ENCODE assay signal across 1 cellular context in the genomic region with DNA sequence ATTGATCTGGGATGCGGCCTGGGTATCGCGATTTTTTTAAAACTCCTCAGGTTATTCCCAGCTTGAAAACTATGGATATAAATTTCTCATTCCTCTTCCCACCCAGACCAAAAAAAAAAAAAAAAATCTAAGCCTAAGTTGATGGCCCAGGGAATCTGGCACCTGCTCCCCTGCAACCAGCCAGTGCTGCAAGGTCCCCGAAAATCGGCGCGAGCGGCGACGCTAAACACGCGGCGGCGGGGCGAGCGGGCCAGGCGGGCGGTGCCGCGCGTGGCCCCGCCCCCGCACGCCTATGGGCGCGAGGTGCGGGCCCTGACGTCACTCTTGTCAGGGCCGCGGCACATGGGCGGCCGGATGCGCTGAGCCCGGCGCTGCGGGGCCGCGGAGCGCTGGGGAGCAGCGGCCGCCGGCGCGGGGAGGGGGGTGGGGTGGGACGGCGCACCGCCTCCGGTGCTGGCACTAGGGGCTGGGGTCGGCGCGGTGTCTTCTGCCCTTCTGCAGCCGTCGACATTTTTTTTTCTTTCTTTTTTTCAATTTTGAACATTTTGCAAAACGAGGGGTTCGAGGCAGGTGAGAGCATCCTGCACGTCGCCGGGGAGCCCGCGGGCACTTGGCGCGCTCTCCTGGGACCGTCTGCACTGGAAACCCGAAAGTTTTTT.
TF ChIP-seq lines count a peak whose summit lies in the region.

A gene with protein sequence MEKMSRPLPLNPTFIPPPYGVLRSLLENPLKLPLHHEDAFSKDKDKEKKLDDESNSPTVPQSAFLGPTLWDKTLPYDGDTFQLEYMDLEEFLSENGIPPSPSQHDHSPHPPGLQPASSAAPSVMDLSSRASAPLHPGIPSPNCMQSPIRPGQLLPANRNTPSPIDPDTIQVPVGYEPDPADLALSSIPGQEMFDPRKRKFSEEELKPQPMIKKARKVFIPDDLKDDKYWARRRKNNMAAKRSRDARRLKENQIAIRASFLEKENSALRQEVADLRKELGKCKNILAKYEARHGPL (plus strand): TSS at position 321 of the 659 bp plus-strand sequence. CDS start 525 bp downstream, outside the sequence.

TF ChIP-seq in GM23338, 12 proteins besides CTCF, POLR2A, EP300 and RAD21 (continued from another document):
- TF ChIP-seq, protein P1, sequence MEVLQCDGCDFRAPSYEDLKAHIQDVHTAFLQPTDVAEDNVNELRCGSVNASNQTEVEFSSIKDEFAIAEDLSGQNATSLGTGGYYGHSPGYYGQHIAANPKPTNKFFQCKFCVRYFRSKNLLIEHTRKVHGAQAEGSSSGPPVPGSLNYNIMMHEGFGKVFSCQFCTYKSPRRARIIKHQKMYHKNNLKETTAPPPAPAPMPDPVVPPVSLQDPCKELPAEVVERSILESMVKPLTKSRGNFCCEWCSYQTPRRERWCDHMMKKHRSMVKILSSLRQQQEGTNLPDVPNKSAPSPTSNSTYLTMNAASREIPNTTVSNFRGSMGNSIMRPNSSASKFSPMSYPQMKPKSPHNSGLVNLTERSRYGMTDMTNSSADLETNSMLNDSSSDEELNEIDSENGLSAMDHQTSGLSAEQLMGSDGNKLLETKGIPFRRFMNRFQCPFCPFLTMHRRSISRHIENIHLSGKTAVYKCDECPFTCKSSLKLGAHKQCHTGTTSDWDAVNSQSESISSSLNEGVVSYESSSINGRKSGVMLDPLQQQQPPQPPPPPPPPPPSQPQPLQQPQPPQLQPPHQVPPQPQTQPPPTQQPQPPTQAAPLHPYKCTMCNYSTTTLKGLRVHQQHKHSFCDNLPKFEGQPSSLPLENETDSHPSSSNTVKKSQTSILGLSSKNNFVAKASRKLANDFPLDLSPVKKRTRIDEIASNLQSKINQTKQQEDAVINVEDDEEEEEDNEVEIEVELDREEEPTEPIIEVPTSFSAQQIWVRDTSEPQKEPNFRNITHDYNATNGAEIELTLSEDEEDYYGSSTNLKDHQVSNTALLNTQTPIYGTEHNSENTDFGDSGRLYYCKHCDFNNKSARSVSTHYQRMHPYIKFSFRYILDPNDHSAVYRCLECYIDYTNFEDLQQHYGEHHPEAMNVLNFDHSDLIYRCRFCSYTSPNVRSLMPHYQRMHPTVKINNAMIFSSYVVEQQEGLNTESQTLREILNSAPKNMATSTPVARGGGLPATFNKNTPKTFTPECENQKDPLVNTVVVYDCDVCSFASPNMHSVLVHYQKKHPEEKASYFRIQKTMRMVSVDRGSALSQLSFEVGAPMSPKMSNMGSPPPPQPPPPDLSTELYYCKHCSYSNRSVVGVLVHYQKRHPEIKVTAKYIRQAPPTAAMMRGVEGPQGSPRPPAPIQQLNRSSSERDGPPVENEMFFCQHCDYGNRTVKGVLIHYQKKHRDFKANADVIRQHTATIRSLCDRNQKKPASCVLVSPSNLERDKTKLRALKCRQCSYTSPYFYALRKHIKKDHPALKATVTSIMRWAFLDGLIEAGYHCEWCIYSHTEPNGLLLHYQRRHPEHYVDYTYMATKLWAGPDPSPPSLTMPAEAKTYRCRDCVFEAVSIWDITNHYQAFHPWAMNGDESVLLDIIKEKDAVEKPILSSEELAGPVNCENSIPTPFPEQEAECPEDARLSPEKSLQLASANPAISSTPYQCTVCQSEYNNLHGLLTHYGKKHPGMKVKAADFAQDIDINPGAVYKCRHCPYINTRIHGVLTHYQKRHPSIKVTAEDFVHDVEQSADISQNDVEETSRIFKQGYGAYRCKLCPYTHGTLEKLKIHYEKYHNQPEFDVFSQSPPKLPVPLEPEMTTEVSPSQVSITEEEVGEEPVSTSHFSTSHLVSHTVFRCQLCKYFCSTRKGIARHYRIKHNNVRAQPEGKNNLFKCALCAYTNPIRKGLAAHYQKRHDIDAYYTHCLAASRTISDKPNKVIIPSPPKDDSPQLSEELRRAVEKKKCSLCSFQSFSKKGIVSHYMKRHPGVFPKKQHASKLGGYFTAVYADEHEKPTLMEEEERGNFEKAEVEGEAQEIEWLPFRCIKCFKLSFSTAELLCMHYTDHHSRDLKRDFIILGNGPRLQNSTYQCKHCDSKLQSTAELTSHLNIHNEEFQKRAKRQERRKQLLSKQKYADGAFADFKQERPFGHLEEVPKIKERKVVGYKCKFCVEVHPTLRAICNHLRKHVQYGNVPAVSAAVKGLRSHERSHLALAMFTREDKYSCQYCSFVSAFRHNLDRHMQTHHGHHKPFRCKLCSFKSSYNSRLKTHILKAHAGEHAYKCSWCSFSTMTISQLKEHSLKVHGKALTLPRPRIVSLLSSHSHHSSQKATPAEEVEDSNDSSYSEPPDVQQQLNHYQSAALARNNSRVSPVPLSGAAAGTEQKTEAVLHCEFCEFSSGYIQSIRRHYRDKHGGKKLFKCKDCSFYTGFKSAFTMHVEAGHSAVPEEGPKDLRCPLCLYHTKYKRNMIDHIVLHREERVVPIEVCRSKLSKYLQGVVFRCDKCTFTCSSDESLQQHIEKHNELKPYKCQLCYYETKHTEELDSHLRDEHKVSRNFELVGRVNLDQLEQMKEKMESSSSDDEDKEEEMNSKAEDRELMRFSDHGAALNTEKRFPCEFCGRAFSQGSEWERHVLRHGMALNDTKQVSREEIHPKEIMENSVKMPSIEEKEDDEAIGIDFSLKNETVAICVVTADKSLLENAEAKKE (CRISPR knock-in tag; IDR thresholded peaks at IDR 0.05), result no peak
- no peak for TF ChIP-seq NANOG (IDR thresholded peaks at IDR 0.05; ENCODE audit: borderline replicate concordance)
